Comparison of ENCODE assay signal across 11 cellular contexts in the genomic region with DNA sequence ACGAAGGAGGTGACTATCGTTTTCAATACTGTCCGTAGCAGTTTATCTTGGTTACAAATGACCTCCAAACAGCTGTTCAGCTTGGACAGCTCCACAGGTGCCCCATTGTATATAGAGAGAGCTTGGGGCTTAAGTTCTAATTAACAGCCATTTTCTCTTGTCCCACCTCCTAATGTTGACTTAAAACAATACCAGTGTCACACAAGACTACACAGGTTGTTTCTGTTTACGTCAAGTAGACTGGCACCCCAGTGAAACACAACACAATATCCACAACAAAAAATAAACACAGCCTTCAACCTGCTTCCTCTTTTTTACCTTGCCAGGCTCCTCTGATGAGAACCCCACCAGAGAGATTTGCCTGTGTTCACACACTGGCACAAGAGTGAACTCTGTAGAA. TPM values are rescaled to one million over a fixed set of nuclear protein-coding genes. Genes with fewer than 3 reads are reported as not detected.
DNase-seq lines count a peak whose midpoint lies in the region; ATAC-seq lines count a peak whose summit lies in the region.
"Had no signal": no experiment of that assay in that cellular context is flagged by ENCODE, and none has a peak within 500 bp of the region (broad histone marks: within the 10 kb centered on the region; RNA-seq: fewer than 3 reads in every experiment).

No MANE protein-coding gene starts in this region.

- no peaks in the 10 kb centered on the region for H3K79me2 ChIP-seq in trophoblast cell (ENCODE audit: control insufficient read depth, insufficient read depth, low read length, poor library complexity)

- no peak overlapping the region for H3K4me3 Mint-ChIP-seq in effector memory CD8-positive, alpha-beta T cell
- no peak overlapping the region for H3K4me3 Mint-ChIP-seq in stimulated activated effector memory CD8-positive, alpha-beta T cell treated with anti-CD3 and anti-CD28 coated beads, Interleukin-12 subunit alpha, Interleukin-12 subunit beta, amount 100 ng/mL, for 72 hours
- H3K4me3 Mint-ChIP-seq: immature natural killer cell had no signal

- no peak overlapping the region for H3K14ac ChIP-seq in trophoblast cell (ENCODE audit: low read length)

- peaks cover 1 to 6% of the 10 kb centered on the region in 2 donors for H3K9me3 Mint-ChIP-seq in effector memory CD8-positive, alpha-beta T cell
- H3K9me3 Mint-ChIP-seq in stimulated activated effector memory CD8-positive, alpha-beta T cell treated with anti-CD3 and anti-CD28 coated beads, Interleukin-12 subunit alpha, Interleukin-12 subunit beta, amount 100 ng/mL, for 72 hours = no peaks in the 10 kb centered on the region
- H3K9me3 Mint-ChIP-seq: immature natural killer cell had no signal

- no peak overlapping the region for H3K18ac ChIP-seq in trophoblast cell (ENCODE audit: low read length)

- no peaks in the 10 kb centered on the region for H3K4me1 Mint-ChIP-seq in effector memory CD8-positive, alpha-beta T cell (ENCODE audit: low read depth in 2 of 2)
- H3K4me1 Mint-ChIP-seq in stimulated activated effector memory CD8-positive, alpha-beta T cell treated with anti-CD3 and anti-CD28 coated beads, Interleukin-12 subunit alpha, Interleukin-12 subunit beta, amount 100 ng/mL, for 72 hours = no peaks in the 10 kb centered on the region

- H3K36me3 ChIP-seq in trophoblast cell (ENCODE audit: control insufficient read depth in 1 of 2, insufficient read depth in 2 of 2, low read length in 2 of 2) = no peaks in the 10 kb centered on the region

- no peak overlapping the region for H3K27ac Mint-ChIP-seq in effector memory CD8-positive, alpha-beta T cell
- no peak overlapping the region for H3K27ac Mint-ChIP-seq in stimulated activated effector memory CD8-positive, alpha-beta T cell treated with anti-CD3 and anti-CD28 coated beads, Interleukin-12 subunit alpha, Interleukin-12 subunit beta, amount 100 ng/mL, for 72 hours
- H3K27ac Mint-ChIP-seq: immature natural killer cell had no signal

- DNase-seq in effector memory CD8-positive, alpha-beta T cell = no peak
- no peak for DNase-seq in NCI-H510A (lab: John Stamatoyannopoulos, UW)
- no peak for DNase-seq in stimulated activated effector memory CD8-positive, alpha-beta T cell treated with anti-CD3 and anti-CD28 coated beads, Interleukin-12 subunit alpha, Interleukin-12 subunit beta, amount 100 ng/mL, for 72 hours (ENCODE audit: low spot score in 2 of 2)
- DNase-seq in trophoblast cell = no peak
- no peak for DNase-seq in 8988T
- DNase-seq: activated CD4-positive, alpha-beta T cell treated with anti-CD3 and anti-CD28 coated beads, Interleukin-2, amount 50 U/mL, for 48 hours; immature natural killer cell; SHP77 treated with DMSO at 0.1 percent for 48 hours had no signal

- no peak overlapping the region for H3K9ac ChIP-seq in trophoblast cell (ENCODE audit: low read length)

- no peak overlapping the region for H2AFZ ChIP-seq in trophoblast cell (ENCODE audit: insufficient read depth, low read length, poor library complexity)

- WGBS in trophoblast cell (ENCODE audit: extremely low coverage, insufficient coverage, insufficient read length) = no CpG with 5 or more reads among the region's 4 CpGs

- no peak overlapping the region for H2BK5ac ChIP-seq in trophoblast cell (ENCODE audit: low read depth, low read length, poor library complexity)

- H3K4me3 ChIP-seq in trophoblast cell (ENCODE audit: low read depth, low read length) = no peak overlapping the region

- no peaks in the 10 kb centered on the region for H3K27me3 Mint-ChIP-seq in effector memory CD8-positive, alpha-beta T cell

- H3K4me1 ChIP-seq in trophoblast cell (ENCODE audit: control insufficient read depth in 1 of 2, insufficient read depth in 2 of 2, low read length in 2 of 2) = no peaks in the 10 kb centered on the region

- H3K27me3 ChIP-seq in trophoblast cell (ENCODE audit: insufficient read depth, low read length) = no peaks in the 10 kb centered on the region

- no peak overlapping the region for H2AK5ac ChIP-seq in trophoblast cell (ENCODE audit: low read length)

- no peak overlapping the region for H3K4ac ChIP-seq in trophoblast cell (ENCODE audit: low read depth, low read length)

- H3K79me1 ChIP-seq in trophoblast cell (ENCODE audit: low read length) = no peaks in the 10 kb centered on the region

- H2BK12ac ChIP-seq in trophoblast cell (ENCODE audit: low read length) = no peak overlapping the region

- H4K91ac ChIP-seq in trophoblast cell (ENCODE audit: low read depth, low read length) = no peak overlapping the region

- H3K36me3 Mint-ChIP-seq in effector memory CD8-positive, alpha-beta T cell (ENCODE audit: insufficient read depth) = no peaks in the 10 kb centered on the region
- no peaks in the 10 kb centered on the region for H3K36me3 Mint-ChIP-seq in stimulated activated effector memory CD8-positive, alpha-beta T cell treated with anti-CD3 and anti-CD28 coated beads, Interleukin-12 subunit alpha, Interleukin-12 subunit beta, amount 100 ng/mL, for 72 hours

- no peak overlapping the region for H3K4me2 ChIP-seq in trophoblast cell (ENCODE audit: low read length)

- no peak overlapping the region for H4K8ac ChIP-seq in trophoblast cell (ENCODE audit: low read depth, low read length)

- no peak overlapping the region for H3K27ac ChIP-seq in trophoblast cell (ENCODE audit: low read depth, low read length)

- H3K23ac ChIP-seq in trophoblast cell (ENCODE audit: low read length) = no peak overlapping the region

- no peak overlapping the region for H2BK120ac ChIP-seq in trophoblast cell (ENCODE audit: insufficient read depth, low read length, poor library complexity)

- ATAC-seq in GM18858 (IDR thresholded peaks at IDR 0.05; ENCODE audit: unreplicated experiment) = peak; percentile 89
- peak; percentile 75 for ATAC-seq in GM21529 (IDR thresholded peaks at IDR 0.05; ENCODE audit: unreplicated experiment)
- ATAC-seq in HG03354 (IDR thresholded peaks at IDR 0.05; ENCODE audit: poor library complexity, severe bottlenecking, unreplicated experiment) = peak; percentile 91
- peak; percentile 31 for ATAC-seq in effector memory CD8-positive, alpha-beta T cell (replicated peaks)
- no peak for ATAC-seq in stimulated activated effector memory CD8-positive, alpha-beta T cell treated with anti-CD3 and anti-CD28 coated beads, Interleukin-12 subunit alpha, Interleukin-12 subunit beta, amount 100 ng/mL, for 72 hours

- H4K12ac ChIP-seq in trophoblast cell (ENCODE audit: low read depth, low read length) = no peak overlapping the region

- no peaks in the 10 kb centered on the region for H3K9me3 ChIP-seq in trophoblast cell (ENCODE audit: insufficient read depth, low read depth, low read length)

RNA-seq across cellular contexts. Expression of gene TLE1, which starts 39.8 kb away (rescaled TPM):
- polyA plus RNA-seq in trophoblast cell (2013) = 62.1 and 62.2 TPM in 2 replicates
